ENCODE assay signal across 14 cellular contexts in the genomic region with DNA sequence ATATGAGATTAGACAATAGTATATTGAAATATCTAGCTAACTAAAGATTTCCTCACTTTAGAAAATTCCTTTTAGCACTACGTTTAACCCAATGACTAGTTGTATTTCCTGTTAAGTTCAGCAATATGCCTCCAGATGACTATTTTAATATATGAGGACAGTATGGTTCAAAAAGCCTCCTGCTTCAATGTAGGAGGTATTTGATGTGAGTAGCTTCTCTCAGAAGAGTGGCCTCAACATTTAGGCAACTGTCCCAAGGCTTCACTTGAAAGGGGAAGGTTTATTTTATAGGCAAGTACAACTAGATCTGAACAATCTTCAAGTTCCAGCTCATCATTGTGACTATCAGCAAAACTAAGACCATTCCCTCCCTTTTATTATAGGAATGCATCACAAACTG. TPM values are rescaled to one million over a fixed set of nuclear protein-coding genes. Genes with fewer than 3 reads are reported as not detected.
DNase-seq lines count a peak whose midpoint lies in the region; ATAC-seq, FAIRE-seq and TF ChIP-seq lines count a peak whose summit lies in the region.
"Had no signal": no experiment of that assay in that cellular context is flagged by ENCODE, and none has a peak within 500 bp of the region (broad histone marks: within the 10 kb centered on the region; RNA-seq: fewer than 3 reads in every experiment).

No MANE protein-coding gene starts in this region.

- no peak for TF ChIP-seq RAD21 in K562 (CRISPR knock-in tag; conservative IDR thresholded peaks at IDR 0.05 in 1 of 2, IDR thresholded peaks at IDR 0.05 in 1 of 2)

- H3K4me1 ChIP-seq in breast epithelium (no peaks in the 10 kb centered on the region), mammary epithelial cell (ENCODE audit: insufficient read depth, low read length) (peaks cover 15% of the 10 kb centered on the region), K562 (replicated peaks in 1 of 2; ENCODE audit: control insufficient read depth in 2 of 2, insufficient read depth in 2 of 2, low read length in 2 of 2) (peaks cover 3 to 8% of the 10 kb centered on the region in 2 experiments; a peak in 4 of 5 replicates), muscle layer of duodenum (ENCODE audit: control insufficient read depth in 1 of 2, insufficient read depth in 2 of 2, low read length in 2 of 2) (peaks cover 4 to 17% of the 10 kb centered on the region in 2 donors), tibial nerve (peaks cover 0 to 38% (median 0%) of the 10 kb centered on the region in 4 donors)

- dilution Hi-C loops in mammary epithelial cell (cut with HindIII; ENCODE audit: low sequenced_read_pairs) = no loop called here

- peaks cover 19% of the 10 kb centered on the region for H3K4me1 Mint-ChIP-seq in activated CD4-positive, alpha-beta memory T cell treated with anti-CD3 and anti-CD28 coated beads, Interleukin-2, amount 10 ng/mL, durations not matched to agents 7 days and 5 days
- H3K4me1 Mint-ChIP-seq in endothelial cell (ENCODE audit: unreplicated experiment) = peaks cover 36% of the 10 kb centered on the region

- H3K79me2 ChIP-seq in mammary epithelial cell (ENCODE audit: insufficient read depth, low read length) (no peaks in the 10 kb centered on the region), K562 (ENCODE audit: control insufficient read depth, insufficient read depth, low read length) (peaks cover 50% of the 10 kb centered on the region)

- H3K9me1 ChIP-seq in K562 (ENCODE audit: control insufficient read depth, insufficient read depth, low read length) = no peaks in the 10 kb centered on the region

- peaks cover 62% of the 10 kb centered on the region for H3K27me3 Mint-ChIP-seq in activated CD4-positive, alpha-beta memory T cell treated with anti-CD3 and anti-CD28 coated beads, Interleukin-2, amount 10 ng/mL, durations not matched to agents 7 days and 5 days
- peaks cover 11% of the 10 kb centered on the region for H3K27me3 Mint-ChIP-seq in endothelial cell (ENCODE audit: unreplicated experiment)

- intact Hi-C loops in breast epithelium (cut with DNase I; ENCODE audit: low total_unique reads) (no loop called here), mammary epithelial cell (cut with micrococcal nuclease) (no loop called here), K562 (cut with micrococcal nuclease) (loop anchor here (2.0 to 10.0 kb wide), 2 partner anchors 160 to 244 kb away; no protein-coding TSS in a partner anchor)

- DNase-seq in breast epithelium (ENCODE audit: low spot score in 2 of 2) (no peak), mammary epithelial cell (no peak), K562 (ENCODE audit: extremely low read depth in 1 of 4, low spot score in 3 of 4) (no peak), tibial nerve (ENCODE audit: low spot score in 2 of 2) (no peak), endothelial cell (ENCODE audit: low spot score) (no peak)
- DNase-seq in activated CD4-positive, alpha-beta memory T cell treated with anti-CD3 and anti-CD28 coated beads, Interleukin-2, amount 10 ng/mL, durations not matched to agents 7 days and 5 days = no peak
- DNase-seq: activated CD4-positive, alpha-beta T cell treated with anti-CD3 and anti-CD28 coated beads, Interleukin-2, amount 50 U/mL, for 48 hours; activated naive CD4-positive, alpha-beta T cell treated with Interleukin-2 at 50 U/mL for 16 hours; DMS79 treated with DMSO at 0.1 percent for 48 hours; effector CD4-positive, alpha-beta T cell; stimulated activated CD4-positive, alpha-beta T cell treated with anti-CD3 and anti-CD28 coated beads, Interleukin-4, amount 100 ng/mL, for 24 hours had no signal

- CTCF ChIA-PET in mammary epithelial cell (lab: Charles Lee; ENCODE audit: low non-redundant PET) (no interaction called here), K562 (lab: Yijun Ruan, JAX; ENCODE audit: low intra/inter-chr PET ratio) (no interaction called here)
- CTCF ChIA-PET in activated CD4-positive, alpha-beta memory T cell treated with anti-CD3 and anti-CD28 coated beads, Interleukin-2, amount 10 ng/mL, durations not matched to agents 7 days and 5 days (lab: Charles Lee) = no interaction called here

- WGBS in mammary epithelial cell (ENCODE audit: low coverage, missing lambda C conversion rate) = 95% methylated on average over 1 of the region's 1 CpG
- 0% methylated on average over 1 of the region's 1 CpG for WGBS in K562 (ENCODE audit: insufficient coverage, low coverage, missing lambda C conversion rate)
- 48 to 60% methylated on average over 1 of the region's 1 CpG for WGBS in tibial nerve, 2 donors

- no peaks in the 10 kb centered on the region for H3K9me3 Mint-ChIP-seq in activated CD4-positive, alpha-beta memory T cell treated with anti-CD3 and anti-CD28 coated beads, Interleukin-2, amount 10 ng/mL, durations not matched to agents 7 days and 5 days
- no peaks in the 10 kb centered on the region for H3K9me3 Mint-ChIP-seq in endothelial cell (ENCODE audit: unreplicated experiment)

- TF ChIP-seq POLR2A in breast epithelium (IDR thresholded peaks at IDR 0.05) = no peak
- TF ChIP-seq POLR2A in K562 (conservative IDR thresholded peaks at IDR 0.05) = no peak
- TF ChIP-seq POLR2A in tibial nerve (IDR thresholded peaks at IDR 0.05) = no peak

- TF ChIP-seq EP300 in K562 (IDR thresholded peaks at IDR 0.05; ENCODE audit: low read length) (no peak), tibial nerve (IDR thresholded peaks at IDR 0.05) (no peak)

- H4K20me1 ChIP-seq in mammary epithelial cell (ENCODE audit: insufficient read depth, low read length) (no peaks in the 10 kb centered on the region), K562 (replicated peaks; ENCODE audit: control insufficient read depth, insufficient read depth, low read length) (no peaks in the 10 kb centered on the region)

- H3K9me3 ChIP-seq in breast epithelium (no peaks in the 10 kb centered on the region), mammary epithelial cell (replicated peaks; ENCODE audit: insufficient read depth, low read length) (no peaks in the 10 kb centered on the region), K562 (replicated peaks; ENCODE audit: control insufficient read depth, insufficient read depth, low read depth, low read length) (no peaks in the 10 kb centered on the region), muscle layer of duodenum (ENCODE audit: control insufficient read depth in 1 of 2, low read length in 2 of 2) (no peaks in the 10 kb centered on the region), tibial nerve (no peaks in the 10 kb centered on the region)

- H3K27ac ChIP-seq in breast epithelium (peak overlapping the region; percentile 73 to 85), mammary epithelial cell (ENCODE audit: insufficient read depth, low read depth, low read length) (no peak overlapping the region), K562 (ENCODE audit: extremely low read depth, low read depth, low read length) (peak overlapping the region; percentile 87), muscle layer of duodenum (ENCODE audit: low read length) (peak overlapping the region; percentile 88), tibial nerve (peak overlapping the region in 3 of 4 donors; percentile 36 to 89 (median 85))

- BruUV-seq in mammary epithelial cell (replicated peaks; lab: Mats Ljungman, UMichigan) (no TSS peak), K562 (replicated peaks; lab: Mats Ljungman, UMichigan) (no TSS peak)

- POLR2A ChIA-PET in K562 (lab: Yijun Ruan, JAX) = interaction anchor here (0.6 to 1.5 kb wide), 4 partner anchors 13 to 1567 kb away, joined by 3 to 5 read pairs (median 3); no protein-coding TSS in a partner anchor
- POLR2A ChIA-PET in activated CD4-positive, alpha-beta memory T cell treated with anti-CD3 and anti-CD28 coated beads, Interleukin-2, amount 10 ng/mL, durations not matched to agents 7 days and 5 days (lab: Charles Lee) = no interaction called here

- H3K9ac ChIP-seq in mammary epithelial cell (ENCODE audit: insufficient read depth, low read length) (no peak overlapping the region), K562 (ENCODE audit: insufficient read depth in 1 of 2, low read depth in 2 of 2, low read length in 2 of 2) (peak overlapping the region in 1 of 2 experiments; percentile 74; a peak in 2 of 4 replicates)

- H3K4me3 ChIP-seq in breast epithelium = peak overlapping the region in 1 of 3 donors; percentile 0
- H3K4me3 ChIP-seq in mammary epithelial cell (replicated peaks in 1 of 3; ENCODE audit: insufficient read depth in 1 of 3, low read depth in 2 of 3, low read length in 3 of 3) = no peak overlapping the region
- H3K4me3 ChIP-seq in K562 = no peak overlapping the region
- peak overlapping the region; percentile 72 for H3K4me3 ChIP-seq in muscle layer of duodenum (ENCODE audit: low read depth in 1 of 2, low read length in 2 of 2)
- no peak overlapping the region for H3K4me3 ChIP-seq in tibial nerve

- TF ChIP-seq CTCF in breast epithelium (IDR thresholded peaks at IDR 0.05) = no peak
- no peak for TF ChIP-seq CTCF in mammary epithelial cell (conservative IDR thresholded peaks at IDR 0.05 in 1 of 2, IDR thresholded peaks at IDR 0.05 in 1 of 2; ENCODE audit: extremely low read depth in 1 of 2, insufficient read depth in 1 of 2, low read depth in 1 of 2, low read length in 2 of 2)
- no peak for TF ChIP-seq CTCF in K562 (IDR thresholded peaks at IDR 0.05 in 2 of 3, conservative IDR thresholded peaks at IDR 0.05 in 1 of 3; ENCODE audit: insufficient read depth in 2 of 3, low read depth in 1 of 3, low read length in 3 of 3)
- no peak for TF ChIP-seq CTCF in tibial nerve (IDR thresholded peaks at IDR 0.05)
- TF ChIP-seq CTCF in endothelial cell (IDR thresholded peaks at IDR 0.05; ENCODE audit: unreplicated experiment) = no peak

- H3K27me3 ChIP-seq in breast epithelium = no peaks in the 10 kb centered on the region
- peaks cover 33% of the 10 kb centered on the region for H3K27me3 ChIP-seq in mammary epithelial cell (ENCODE audit: insufficient read depth, low read length)
- H3K27me3 ChIP-seq in K562 (ENCODE audit: control insufficient read depth in 2 of 2, insufficient read depth in 2 of 2, low read length in 2 of 2) = no peaks in the 10 kb centered on the region
- no peaks in the 10 kb centered on the region for H3K27me3 ChIP-seq in muscle layer of duodenum (ENCODE audit: low read depth, low read length)
- H3K27me3 ChIP-seq in tibial nerve = no peaks in the 10 kb centered on the region

- peak; percentile 57 for FAIRE-seq in K562 (lab: Jason Lieb, UNC)
- FAIRE-seq: urothelium cell line had no signal

- H2AFZ ChIP-seq in mammary epithelial cell (ENCODE audit: low read depth, low read length) = no peak overlapping the region
- peak overlapping the region; percentile 59 for H2AFZ ChIP-seq in K562 (ENCODE audit: low read depth, low read length)

- no peaks in the 10 kb centered on the region for H3K36me3 Mint-ChIP-seq in activated CD4-positive, alpha-beta memory T cell treated with anti-CD3 and anti-CD28 coated beads, Interleukin-2, amount 10 ng/mL, durations not matched to agents 7 days and 5 days (ENCODE audit: low read depth)
- H3K36me3 Mint-ChIP-seq in endothelial cell (ENCODE audit: low read depth, unreplicated experiment) = peaks cover 6% of the 10 kb centered on the region

- no peak overlapping the region for H3K27ac Mint-ChIP-seq in activated CD4-positive, alpha-beta memory T cell treated with anti-CD3 and anti-CD28 coated beads, Interleukin-2, amount 10 ng/mL, durations not matched to agents 7 days and 5 days
- no peak overlapping the region for H3K27ac Mint-ChIP-seq in endothelial cell (ENCODE audit: unreplicated experiment)

- ATAC-seq in K562 = no peak
- ATAC-seq in HG02588 (IDR thresholded peaks at IDR 0.05; ENCODE audit: unreplicated experiment) = no peak

- H3K36me3 ChIP-seq in breast epithelium (no peaks in the 10 kb centered on the region), mammary epithelial cell (ENCODE audit: insufficient read depth, low read length) (no peaks in the 10 kb centered on the region), K562 (ENCODE audit: control insufficient read depth, insufficient read depth, low read length) (no peaks in the 10 kb centered on the region), muscle layer of duodenum (ENCODE audit: control insufficient read depth in 1 of 2, insufficient read depth in 2 of 2, low read length in 2 of 2) (no peaks in the 10 kb centered on the region), tibial nerve (no peaks in the 10 kb centered on the region)

- no peak overlapping the region for H3K4me3 Mint-ChIP-seq in activated CD4-positive, alpha-beta memory T cell treated with anti-CD3 and anti-CD28 coated beads, Interleukin-2, amount 10 ng/mL, durations not matched to agents 7 days and 5 days
- no peak overlapping the region for H3K4me3 Mint-ChIP-seq in endothelial cell (ENCODE audit: unreplicated experiment)

- H3K4me2 ChIP-seq in mammary epithelial cell (ENCODE audit: insufficient read depth, low read depth, low read length) (no peak overlapping the region), K562 (ENCODE audit: insufficient read depth, low read length) (peak overlapping the region; percentile 76)

- in situ Hi-C loops in mammary epithelial cell (cut with MboI; ENCODE audit: low sequenced_read_pairs in 2 of 2) (no loop called here), K562 (cut with MboI) (no loop called here)

RNA-seq across cellular contexts. Expression of gene MEF2C, which starts 2.1 kb away (rescaled TPM):
- 10 to 100 TPM; 27.4 to 41.8 (median 32.1) TPM for total RNA-seq in breast epithelium
- 1 to 10 TPM in 1 of 2 donors, not detected in 1; 1.3 TPM for total RNA-seq in mammary epithelial cell
- polyA plus RNA-seq in mammary epithelial cell = not detected
- not detected for polyA minus RNA-seq in mammary epithelial cell
- 52.4 and 139 TPM in 2 replicates for total RNA-seq in K562 (2011; cell fraction: chromatin; rRNA removed; ENCODE audit: low replicate concordance)
- total RNA-seq in K562 (2011; cell fraction: nucleolus; rRNA removed) = 18.3 and 23.4 TPM in 2 replicates
- total RNA-seq in K562 (2011; cell fraction: nucleoplasm; rRNA removed) = 41.7 and 68.3 TPM in 2 replicates
- 47.6 and 50.1 TPM in 2 replicates for total RNA-seq in K562 (2014; rRNA removed)
- total RNA-seq in K562 (2014; rRNA removed; fragmentation: Illumina TruSeq; extraction: Trizol) = 62.4 and 74.7 TPM in 2 replicates
- total RNA-seq in K562 (2015; rRNA removed; fragmentation: Illumina TruSeq; extraction: Trizol) = 52.6 and 58.3 TPM in 2 replicates
- 56.5 and 64.5 TPM in 2 replicates for total RNA-seq in K562 (2021)
- polyA plus RNA-seq in K562 (2011; rRNA removed) = 35.4 and 37.6 TPM in 2 replicates
- 57.3 and 69.3 TPM in 2 replicates for polyA plus RNA-seq in K562 (2011; cell fraction: cytosol; rRNA removed)
- 45.1 and 48.9 TPM in 2 replicates for polyA plus RNA-seq in K562 (2011; cell fraction: nucleus; rRNA removed)
- 25.7 and 46.6 TPM in 2 replicates for polyA plus RNA-seq in K562 (2012)
- 62.3 and 67.8 TPM in 2 replicates for polyA plus RNA-seq in K562 (2014; fragmentation: Illumina TruSeq; extraction: Trizol)
- 10 to 100 TPM; 48.2 to 66.3 TPM for polyA plus RNA-seq in K562 (2014; fragmentation: Nextera tagmentation; extraction: Ambion mirVana)
- polyA plus RNA-seq in K562 (2014; rRNA removed) = 25.1 and 28.8 TPM in 2 replicates
- polyA minus RNA-seq in K562 (2011; rRNA and poly(A)+ RNA removed) = 181 and 196 TPM in 2 replicates
- 45.1 and 47.7 TPM in 2 replicates for polyA minus RNA-seq in K562 (2011; cell fraction: cytosol; rRNA and poly(A)+ RNA removed)
- polyA minus RNA-seq in K562 (2011; cell fraction: nucleus; rRNA and poly(A)+ RNA removed) = 97.3 and 153 TPM in 2 replicates
- 10 to 100 TPM; 16.5 to 40.8 (median 29.1) TPM for total RNA-seq in tibial nerve
- under 1 TPM in 1 of 2 experiments, not detected in 1; 0.03 TPM for total RNA-seq in activated CD4-positive, alpha-beta memory T cell treated with anti-CD3 and anti-CD28 coated beads, Interleukin-2, amount 10 ng/mL, durations not matched to agents 7 days and 5 days
- 134 TPM for total RNA-seq in endothelial cell (ENCODE audit: unreplicated experiment)

Comparison
In these comparisons a context has a peak if more than half of its experiments do, and no peak if none do; other contexts are left out.
1. RNA of gene MEF2C, which starts 2.1 kb away (total RNA-seq): 134 TPM in endothelial cell (single experiment), 18.3 to 139 TPM in K562, 16.5 to 40.8 TPM in tibial nerve and 27.4 to 41.8 TPM in breast epithelium; 1.3 TPM in mammary epithelial cell and 0.03 TPM in activated CD4-positive, alpha-beta memory T cell treated with anti-CD3 and anti-CD28 coated beads, Interleukin-2, amount 10 ng/mL, durations not matched to agents 7 days and 5 days; every median in the first group is over 4 times any median in the second.
2. H3K4me3 ChIP-seq: peak in muscle layer of duodenum (2 of 2); none in mammary epithelial cell (0 of 3), K562 (single experiment) and tibial nerve (0 of 4).